ENCODE assay signal across 15 cellular contexts in the genomic region with DNA sequence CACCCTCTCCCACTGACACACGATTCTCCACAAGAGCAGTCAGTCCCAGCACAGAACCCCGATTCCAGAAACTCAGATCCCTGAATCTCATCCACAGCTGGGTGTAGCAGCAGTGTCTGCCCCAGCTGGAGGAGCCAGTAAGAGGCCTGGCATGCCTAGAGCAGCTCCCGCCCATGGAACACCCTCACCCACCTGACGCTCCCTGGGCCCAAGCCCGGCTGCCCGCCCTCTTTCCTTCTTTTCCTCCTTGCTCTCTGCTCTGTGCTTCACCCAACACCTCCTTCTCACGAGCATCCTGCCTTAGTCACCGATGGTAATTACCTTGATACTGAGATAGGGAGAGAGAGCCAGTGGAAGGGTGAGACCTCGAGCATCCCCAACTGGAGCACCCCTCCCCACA. TPM values are rescaled to one million over a fixed set of nuclear protein-coding genes. Genes with fewer than 3 reads are reported as not detected.
DNase-seq lines count a peak whose midpoint lies in the region; ATAC-seq and TF ChIP-seq lines count a peak whose summit lies in the region.
"Had no signal": no experiment of that assay in that cellular context is flagged by ENCODE, and none has a peak within 500 bp of the region (broad histone marks: within the 10 kb centered on the region; RNA-seq: fewer than 3 reads in every experiment).

No MANE protein-coding gene starts in this region.

- H3K27me3 ChIP-seq in mammary epithelial cell (ENCODE audit: insufficient read depth, low read length) (no peaks in the 10 kb centered on the region), stomach (peaks cover 0 to 34% (median 2%) of the 10 kb centered on the region in 3 donors)
- H3K27me3 ChIP-seq: adrenal gland, right lobe of liver had no signal

- CTCF ChIA-PET in mammary epithelial cell (lab: Charles Lee; ENCODE audit: low non-redundant PET) = no interaction called here
- CTCF ChIA-PET in activated CD4-positive, alpha-beta T cell treated with anti-CD3 and anti-CD28 coated beads for 36 hours (lab: Charles Lee) = interaction anchor here (0.5 to 1.6 kb wide), 5 partner anchors 10 to 178 kb away, joined by 3 to 4 read pairs (median 4); partner anchors contain the start of gene PCDH12

- no peak overlapping the region for H3K4me3 Mint-ChIP-seq in activated CD4-positive, alpha-beta T cell treated with anti-CD3 and anti-CD28 coated beads for 36 hours
- H3K4me3 Mint-ChIP-seq: activated CD4-positive, alpha-beta T cell treated with anti-CD3 and anti-CD28 coated beads, Interleukin-2, amount 10 ng/mL, durations not matched to agents 7 days and 5 days; nephron had no signal

- no peaks in the 10 kb centered on the region for H3K36me3 Mint-ChIP-seq in activated CD4-positive, alpha-beta T cell treated with anti-CD3 and anti-CD28 coated beads for 36 hours (ENCODE audit: low read depth)

- H3K9ac ChIP-seq in mammary epithelial cell (ENCODE audit: insufficient read depth, low read length) = no peak overlapping the region

- H3K27ac Mint-ChIP-seq in activated CD4-positive, alpha-beta T cell treated with anti-CD3 and anti-CD28 coated beads for 36 hours = no peak overlapping the region
- H3K27ac Mint-ChIP-seq: activated CD4-positive, alpha-beta T cell treated with anti-CD3 and anti-CD28 coated beads, Interleukin-2, amount 10 ng/mL, durations not matched to agents 7 days and 5 days; nephron had no signal

- TF ChIP-seq CTCF in mammary epithelial cell (conservative IDR thresholded peaks at IDR 0.05 in 1 of 2, IDR thresholded peaks at IDR 0.05 in 1 of 2; ENCODE audit: extremely low read depth in 1 of 2, insufficient read depth in 1 of 2, low read depth in 1 of 2, low read length in 2 of 2) (no peak), stomach (IDR thresholded peaks at IDR 0.05) (no peak)

- dilution Hi-C loops in mammary epithelial cell (cut with HindIII; ENCODE audit: low sequenced_read_pairs) = no loop called here

- H3K4me1 ChIP-seq in mammary epithelial cell (ENCODE audit: insufficient read depth, low read length) = peaks cover 58% of the 10 kb centered on the region
- H3K4me1 ChIP-seq in stomach = peaks cover 41 to 99% (median 73%) of the 10 kb centered on the region in 4 donors
- H3K4me1 ChIP-seq: adrenal gland had no signal

- no peak for TF ChIP-seq POLR2A in stomach (IDR thresholded peaks at IDR 0.05)

- no peaks in the 10 kb centered on the region for H3K4me1 Mint-ChIP-seq in activated CD4-positive, alpha-beta T cell treated with anti-CD3 and anti-CD28 coated beads for 36 hours
- H3K4me1 Mint-ChIP-seq: activated CD4-positive, alpha-beta T cell treated with anti-CD3 and anti-CD28 coated beads, Interleukin-2, amount 10 ng/mL, durations not matched to agents 7 days and 5 days; nephron had no signal

- no peaks in the 10 kb centered on the region for H4K20me1 ChIP-seq in mammary epithelial cell (ENCODE audit: insufficient read depth, low read length)

- peaks cover 62% of the 10 kb centered on the region for H3K79me2 ChIP-seq in mammary epithelial cell (ENCODE audit: insufficient read depth, low read length)

- H3K36me3 ChIP-seq in mammary epithelial cell (ENCODE audit: insufficient read depth, low read length) (peaks cover 6% of the 10 kb centered on the region), stomach (peaks cover 14 to 30% (median 26%) of the 10 kb centered on the region in 4 donors)
- H3K36me3 ChIP-seq: adrenal gland had no signal

- BruUV-seq in mammary epithelial cell (replicated peaks; lab: Mats Ljungman, UMichigan) = no TSS peak

- H3K9me3 Mint-ChIP-seq in activated CD4-positive, alpha-beta T cell treated with anti-CD3 and anti-CD28 coated beads for 36 hours (ENCODE audit: low read depth) = no peaks in the 10 kb centered on the region
- H3K9me3 Mint-ChIP-seq: activated CD4-positive, alpha-beta T cell treated with anti-CD3 and anti-CD28 coated beads, Interleukin-2, amount 10 ng/mL, durations not matched to agents 7 days and 5 days; nephron had no signal

- DNase-seq in HT-29 (ENCODE audit: low spot score) (peak; percentile 94), mammary epithelial cell (peak; percentile 96), kidney tubule cell (ENCODE audit: low spot score) (peak; percentile 80), stomach (peak; percentile 73), NCI-H69 (lab: John Stamatoyannopoulos, UW) (no peak)
- DNase-seq in activated CD4-positive, alpha-beta T cell treated with anti-CD3 and anti-CD28 coated beads for 36 hours = no peak
- DNase-seq: activated CD4-positive, alpha-beta T cell treated with anti-CD3 and anti-CD28 coated beads, Interleukin-2, amount 10 ng/mL, durations not matched to agents 7 days and 5 days; left ventricle myocardium superior; NK-92 treated with Interleukin-12 subunit alpha and Interleukin-12 subunit beta, amount 100 ng/mL, for 24 hours; stimulated activated CD4-positive, alpha-beta T cell treated with anti-CD3 and anti-CD28 coated beads, Interleukin-4, amount 100 ng/mL, for 24 hours; T-helper 9 cell had no signal

- 73% methylated on average over 5 of the region's 9 CpGs for WGBS in mammary epithelial cell (ENCODE audit: low coverage, missing lambda C conversion rate)
- 37 to 49% (median 41%) methylated on average over 9 of the region's 9 CpGs for WGBS in stomach, 5 donors

- no peak overlapping the region for H2AFZ ChIP-seq in mammary epithelial cell (ENCODE audit: low read depth, low read length)

- no peak for ATAC-seq in activated CD4-positive, alpha-beta T cell treated with anti-CD3 and anti-CD28 coated beads for 36 hours
- ATAC-seq in HG03439 (IDR thresholded peaks at IDR 0.05; ENCODE audit: unreplicated experiment) = no peak
- ATAC-seq: left ventricle myocardium superior, right lobe of liver had no signal

- H3K4me3 ChIP-seq in mammary epithelial cell (replicated peaks in 1 of 3; ENCODE audit: insufficient read depth in 1 of 3, low read depth in 2 of 3, low read length in 3 of 3) (no peak overlapping the region), stomach (no peak overlapping the region)
- H3K4me3 ChIP-seq: adrenal gland, right lobe of liver had no signal

- no peak overlapping the region for H3K4me2 ChIP-seq in mammary epithelial cell (ENCODE audit: insufficient read depth, low read depth, low read length)

- in situ Hi-C loops in mammary epithelial cell (cut with MboI; ENCODE audit: low sequenced_read_pairs in 2 of 2) = no loop called here

- peaks cover 18% of the 10 kb centered on the region for H3K27me3 Mint-ChIP-seq in activated CD4-positive, alpha-beta T cell treated with anti-CD3 and anti-CD28 coated beads for 36 hours

- H3K27ac ChIP-seq in mammary epithelial cell (ENCODE audit: insufficient read depth, low read depth, low read length) (peak overlapping the region; percentile 40), stomach (peak overlapping the region; percentile 21 to 80 (median 75))
- H3K27ac ChIP-seq: adrenal gland, right lobe of liver had no signal

- intact Hi-C loops in mammary epithelial cell (cut with micrococcal nuclease) = loop anchor here (2.0 kb wide), 1 partner anchor 21 kb away; no protein-coding TSS in a partner anchor
- intact Hi-C loops in stomach (cut with DNase I; ENCODE audit: low total_unique reads) = no loop called here
- intact Hi-C loops in activated CD4-positive, alpha-beta T cell treated with anti-CD3 and anti-CD28 coated beads for 36 hours (cut with DNase I, micrococcal nuclease) = no loop called here

- POLR2A ChIA-PET in activated CD4-positive, alpha-beta T cell treated with anti-CD3 and anti-CD28 coated beads for 36 hours (lab: Charles Lee) = interaction anchor here (0.7 kb wide), 1 partner anchor 354 kb away, joined by 3 read pairs; no protein-coding TSS in a partner anchor

- H3K9me3 ChIP-seq in mammary epithelial cell (replicated peaks; ENCODE audit: insufficient read depth, low read length) (no peaks in the 10 kb centered on the region), stomach (no peaks in the 10 kb centered on the region)
- H3K9me3 ChIP-seq: adrenal gland, right lobe of liver had no signal

- no peak for TF ChIP-seq EP300 in stomach (IDR thresholded peaks at IDR 0.05)

RNA-seq across cellular contexts. Expression of gene PCDH1, which starts 8.7 kb away (rescaled TPM):
- total RNA-seq in HT-29 (2014; rRNA removed; shearing (Covaris generic)) = 108 and 131 TPM in 2 replicates
- total RNA-seq in mammary epithelial cell (10 to 100 TPM; 41.7 to 41.8 TPM), stomach (10 to 100 TPM; 35.3 to 96.9 (median 79.1) TPM)
- polyA plus RNA-seq in mammary epithelial cell (41.7 TPM), stomach (10 to 100 TPM in 2 of 3 donors, 1 to 10 TPM in 1; 8.7 to 20.9 (median 10.6) TPM)
- polyA minus RNA-seq in mammary epithelial cell = 130 TPM
- total RNA-seq in activated CD4-positive, alpha-beta T cell treated with anti-CD3 and anti-CD28 coated beads for 36 hours = not detected
- total RNA-seq: activated CD4-positive, alpha-beta T cell treated with anti-CD3 and anti-CD28 coated beads, Interleukin-2, amount 10 ng/mL, durations not matched to agents 7 days and 5 days had no signal

RNA-seq across cellular contexts. Expression of gene DELE1, which starts 54.2 kb away (rescaled TPM):
- total RNA-seq in HT-29 (2014; rRNA removed; shearing (Covaris generic)) = 78.2 and 84.7 TPM in 2 replicates
- 10 to 100 TPM; 39.5 to 51.4 TPM for total RNA-seq in mammary epithelial cell
- polyA plus RNA-seq in mammary epithelial cell = 39.8 TPM
- 37.7 TPM for polyA minus RNA-seq in mammary epithelial cell
- total RNA-seq in stomach = 100 to 1,000 TPM in 1 of 5 donors, 10 to 100 TPM in 4; 65.0 to 100 (median 98.2) TPM
- 10 to 100 TPM; 29.2 to 39.8 (median 32.6) TPM for polyA plus RNA-seq in stomach
- 10 to 100 TPM; 48.7 to 56.1 TPM for total RNA-seq in activated CD4-positive, alpha-beta T cell treated with anti-CD3 and anti-CD28 coated beads for 36 hours

Comparison
In these comparisons a context has a peak if more than half of its experiments do, and no peak if none do; other contexts are left out.
1. DNase-seq: peak in HT-29 (single experiment), mammary epithelial cell (single experiment), kidney tubule cell (single experiment) and stomach (single experiment); none in activated CD4-positive, alpha-beta T cell treated with anti-CD3 and anti-CD28 coated beads for 36 hours (single experiment) and NCI-H69 (single experiment).
2. RNA of gene PCDH1, which starts 8.7 kb away (total RNA-seq): 108 to 131 TPM in HT-29, 35.3 to 96.9 TPM in stomach and 41.7 to 41.8 TPM in mammary epithelial cell; not detected in activated CD4-positive, alpha-beta T cell treated with anti-CD3 and anti-CD28 coated beads for 36 hours; every median in the first group is over 10 times any median in the second.